In the genomic region with DNA sequence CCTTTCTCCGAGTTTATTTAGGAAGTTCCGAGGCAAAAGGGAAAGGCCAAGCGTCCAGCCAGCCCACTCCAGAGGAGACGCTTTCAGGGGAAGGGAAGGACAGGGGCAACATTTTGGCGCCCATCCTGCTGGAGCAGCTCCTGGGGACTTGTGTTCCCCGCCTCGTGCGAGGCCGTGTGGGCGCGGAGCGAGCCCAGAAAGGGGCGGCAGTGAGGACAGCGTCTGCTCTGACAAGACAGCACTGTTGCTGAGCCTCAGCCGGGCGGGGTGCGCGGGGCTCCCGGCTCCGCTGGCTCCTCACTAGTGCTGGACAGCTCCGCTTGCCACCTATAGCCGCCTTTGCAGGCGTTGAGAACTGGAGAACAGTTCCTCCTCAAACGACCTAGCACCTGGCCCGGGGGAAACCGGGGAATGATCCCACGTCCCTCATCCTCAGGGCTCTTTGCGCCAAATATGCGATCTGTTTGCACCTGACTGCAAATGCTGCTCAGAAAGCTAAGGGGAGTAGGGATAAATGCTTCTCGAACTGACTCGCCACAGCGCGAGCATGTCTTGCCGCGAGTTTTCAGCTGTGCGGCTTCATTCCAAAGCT, we compare ENCODE assay signal across 8 cellular contexts. TPM values are rescaled to one million over a fixed set of nuclear protein-coding genes. Genes with fewer than 3 reads are reported as not detected.
A peak's percentile ranks its signal among the peaks of the same experiment; 100 is the strongest.
DNase-seq lines count a peak whose midpoint lies in the region; ATAC-seq and TF ChIP-seq lines count a peak whose summit lies in the region.

No MANE protein-coding gene starts in this region.

- H3K27me3 Mint-ChIP-seq in HFFc6 (ENCODE audit: insufficient read depth) (peaks cover 11% of the 10 kb centered on the region), WTC11 (ENCODE audit: low read depth) (peaks cover 51% of the 10 kb centered on the region)

- intact Hi-C loops in aorta (cut with DNase I) = no loop called here

- H3K4me3 ChIP-seq in muscle layer of duodenum (ENCODE audit: low read depth in 1 of 2, low read length in 2 of 2) (peak overlapping the region; percentile 37 to 66), aorta (ENCODE audit: low read length in 2 of 2) (no peak overlapping the region)

- WGBS in aorta, 2 donors = 0 to 1% methylated on average over 35 to 36 of the region's 36 CpGs

- H3K4me1 ChIP-seq in muscle layer of duodenum (ENCODE audit: control insufficient read depth in 1 of 2, insufficient read depth in 2 of 2, low read length in 2 of 2) (peaks cover 0 to 20% of the 10 kb centered on the region in 2 donors), aorta (ENCODE audit: control insufficient read depth in 1 of 2, insufficient read depth in 2 of 2, low read length in 2 of 2) (no peaks in the 10 kb centered on the region)

- H3K27ac ChIP-seq in muscle layer of duodenum (ENCODE audit: low read length) (no peak overlapping the region), aorta (ENCODE audit: low read depth in 1 of 2, low read length in 2 of 2) (no peak overlapping the region)

- ATAC-seq in WTC11 (peak; percentile 72), aorta (ENCODE audit: low FRiP score) (peak; percentile 88), HG02970 (IDR thresholded peaks at IDR 0.05; ENCODE audit: low FRiP score, unreplicated experiment) (no peak), HG02763 (IDR thresholded peaks at IDR 0.05; ENCODE audit: unreplicated experiment) (no peak)

- peak overlapping the region; percentile 56; the same call in 1 of the 2 replicates for H3K4me3 Mint-ChIP-seq in HFFc6
- peak overlapping the region; percentile 81 for H3K4me3 Mint-ChIP-seq in WTC11

- DNase-seq in AG20443 (ENCODE audit: low spot score) (peak; percentile 86), HFFc6 (peak; percentile 21), WTC11 (ENCODE audit: low spot score) (peak; percentile 87), fibroblast of peridontal ligament (ENCODE audit: extremely low read depth) (peak; percentile 69), aorta (peak; percentile 71 to 80)

- H3K27me3 ChIP-seq in muscle layer of duodenum (ENCODE audit: low read depth, low read length) (peaks cover 19% of the 10 kb centered on the region), aorta (ENCODE audit: control insufficient read depth in 1 of 2, insufficient read depth in 2 of 2, low read length in 1 of 2) (no peaks in the 10 kb centered on the region)

- H3K27ac Mint-ChIP-seq in HFFc6 (no peak overlapping the region), WTC11 (no peak overlapping the region)

- POLR2A ChIA-PET in WTC11 (lab: Charles Lee) = interaction anchor here (1.2 kb wide), 1 partner anchor 9 kb away, joined by 3 read pairs; no protein-coding TSS in a partner anchor

- H3K9me3 ChIP-seq in muscle layer of duodenum (ENCODE audit: control insufficient read depth in 1 of 2, low read length in 2 of 2) (no peaks in the 10 kb centered on the region), aorta (ENCODE audit: control insufficient read depth, low read length) (no peaks in the 10 kb centered on the region)

- H3K4me1 Mint-ChIP-seq in HFFc6 (ENCODE audit: low read depth) (no peaks in the 10 kb centered on the region), WTC11 (peaks cover 12% of the 10 kb centered on the region)

- CTCF ChIA-PET in WTC11 (lab: Charles Lee) = interaction anchor here (0.9 to 3.0 kb wide), 5 partner anchors 9 to 304 kb away, joined by 3 to 12 read pairs (median 4); no protein-coding TSS in a partner anchor

- TF ChIP-seq CTCF in HFFc6 (IDR thresholded peaks at IDR 0.05) (no peak), WTC11 (IDR thresholded peaks at IDR 0.05) (no peak)

- H3K9me3 Mint-ChIP-seq in HFFc6 (no peaks in the 10 kb centered on the region), WTC11 (no peaks in the 10 kb centered on the region)

- H3K36me3 Mint-ChIP-seq in HFFc6 (ENCODE audit: low read depth) (no peaks in the 10 kb centered on the region), WTC11 (no peaks in the 10 kb centered on the region)

- H3K36me3 ChIP-seq in muscle layer of duodenum (ENCODE audit: control insufficient read depth in 1 of 2, insufficient read depth in 2 of 2, low read length in 2 of 2) (no peaks in the 10 kb centered on the region), aorta (ENCODE audit: control insufficient read depth in 1 of 2, insufficient read depth in 2 of 2, low read length in 1 of 2) (no peaks in the 10 kb centered on the region)

TF ChIP-seq in WTC11, 78 proteins besides CTCF, POLR2A, EP300 and RAD21 (continues in another document):
- no peak; the same call in 1 of the 2 replicates for TF ChIP-seq SMAD4 (CRISPR knock-in tag; IDR thresholded peaks at IDR 0.05)
- TF ChIP-seq, protein P1, sequence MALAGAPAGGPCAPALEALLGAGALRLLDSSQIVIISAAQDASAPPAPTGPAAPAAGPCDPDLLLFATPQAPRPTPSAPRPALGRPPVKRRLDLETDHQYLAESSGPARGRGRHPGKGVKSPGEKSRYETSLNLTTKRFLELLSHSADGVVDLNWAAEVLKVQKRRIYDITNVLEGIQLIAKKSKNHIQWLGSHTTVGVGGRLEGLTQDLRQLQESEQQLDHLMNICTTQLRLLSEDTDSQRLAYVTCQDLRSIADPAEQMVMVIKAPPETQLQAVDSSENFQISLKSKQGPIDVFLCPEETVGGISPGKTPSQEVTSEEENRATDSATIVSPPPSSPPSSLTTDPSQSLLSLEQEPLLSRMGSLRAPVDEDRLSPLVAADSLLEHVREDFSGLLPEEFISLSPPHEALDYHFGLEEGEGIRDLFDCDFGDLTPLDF (CRISPR knock-in tag; IDR thresholded peaks at IDR 0.05) = 0 out of 2 replicates have a peak, but pooled peaks have one; percentile 63
- TF ChIP-seq, protein P2, sequence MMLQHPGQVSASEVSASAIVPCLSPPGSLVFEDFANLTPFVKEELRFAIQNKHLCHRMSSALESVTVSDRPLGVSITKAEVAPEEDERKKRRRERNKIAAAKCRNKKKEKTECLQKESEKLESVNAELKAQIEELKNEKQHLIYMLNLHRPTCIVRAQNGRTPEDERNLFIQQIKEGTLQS (CRISPR knock-in tag; conservative IDR thresholded peaks at IDR 0.05) = no peak
- no peak for TF ChIP-seq ESRRA (CRISPR knock-in tag; IDR thresholded peaks at IDR 0.05; ENCODE audit: borderline replicate concordance)
- TF ChIP-seq TEAD1 (CRISPR knock-in tag; IDR thresholded peaks at IDR 0.05) = peak; percentile 82; the same call in 1 of the 2 replicates
- TF ChIP-seq, protein P3, sequence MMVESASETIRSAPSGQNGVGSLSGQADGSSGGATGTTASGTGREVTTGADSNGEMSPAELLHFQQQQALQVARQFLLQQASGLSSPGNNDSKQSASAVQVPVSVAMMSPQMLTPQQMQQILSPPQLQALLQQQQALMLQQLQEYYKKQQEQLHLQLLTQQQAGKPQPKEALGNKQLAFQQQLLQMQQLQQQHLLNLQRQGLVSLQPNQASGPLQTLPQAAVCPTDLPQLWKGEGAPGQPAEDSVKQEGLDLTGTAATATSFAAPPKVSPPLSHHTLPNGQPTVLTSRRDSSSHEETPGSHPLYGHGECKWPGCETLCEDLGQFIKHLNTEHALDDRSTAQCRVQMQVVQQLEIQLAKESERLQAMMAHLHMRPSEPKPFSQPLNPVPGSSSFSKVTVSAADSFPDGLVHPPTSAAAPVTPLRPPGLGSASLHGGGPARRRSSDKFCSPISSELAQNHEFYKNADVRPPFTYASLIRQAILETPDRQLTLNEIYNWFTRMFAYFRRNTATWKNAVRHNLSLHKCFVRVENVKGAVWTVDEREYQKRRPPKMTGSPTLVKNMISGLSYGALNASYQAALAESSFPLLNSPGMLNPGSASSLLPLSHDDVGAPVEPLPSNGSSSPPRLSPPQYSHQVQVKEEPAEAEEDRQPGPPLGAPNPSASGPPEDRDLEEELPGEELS (CRISPR knock-in tag; IDR thresholded peaks at IDR 0.05) = no peak
- peak; percentile 31; the same call in 1 of the 2 replicates for TF ChIP-seq ZNF121 (CRISPR knock-in tag; IDR thresholded peaks at IDR 0.05)
- peak; percentile 26; the same call in 1 of the 2 replicates for TF ChIP-seq SMAD3 (CRISPR knock-in tag; IDR thresholded peaks at IDR 0.05; ENCODE audit: borderline replicate concordance)
- TF ChIP-seq, protein P4, sequence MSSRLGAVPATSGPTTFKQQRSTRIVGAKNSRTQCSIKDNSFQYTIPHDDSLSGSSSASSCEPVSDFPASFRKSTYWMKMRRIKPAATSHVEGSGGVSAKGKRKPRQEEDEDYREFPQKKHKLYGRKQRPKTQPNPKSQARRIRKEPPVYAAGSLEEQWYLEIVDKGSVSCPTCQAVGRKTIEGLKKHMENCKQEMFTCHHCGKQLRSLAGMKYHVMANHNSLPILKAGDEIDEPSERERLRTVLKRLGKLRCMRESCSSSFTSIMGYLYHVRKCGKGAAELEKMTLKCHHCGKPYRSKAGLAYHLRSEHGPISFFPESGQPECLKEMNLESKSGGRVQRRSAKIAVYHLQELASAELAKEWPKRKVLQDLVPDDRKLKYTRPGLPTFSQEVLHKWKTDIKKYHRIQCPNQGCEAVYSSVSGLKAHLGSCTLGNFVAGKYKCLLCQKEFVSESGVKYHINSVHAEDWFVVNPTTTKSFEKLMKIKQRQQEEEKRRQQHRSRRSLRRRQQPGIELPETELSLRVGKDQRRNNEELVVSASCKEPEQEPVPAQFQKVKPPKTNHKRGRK (CRISPR knock-in tag; IDR thresholded peaks at IDR 0.05; ENCODE audit: borderline replicate concordance) = no peak
- no peak for TF ChIP-seq EMX1 (CRISPR knock-in tag; IDR thresholded peaks at IDR 0.05)

RNA-seq across cellular contexts. Expression of a gene that starts 0.7 kb away (rescaled TPM):
- total RNA-seq in HFFc6 (2021; fragmentation: NEBNext Ultra II Directional; extraction: Animal tissue kit (Norgen Biotek cat#: 25700)) = under 1 TPM in 5 of 6 experiments, not detected in 1; 0.05 to 0.21 (median 0.10) TPM
- total RNA-seq in WTC11 (2021) (0.71 to 0.90 TPM (median 0.76 TPM) in 3 replicates), aorta (10 to 100 TPM in 1 of 2 donors, 1 to 10 TPM in 1; 7.5 to 37.9 TPM)
- 1 to 10 TPM in 1 of 2 donors, under 1 TPM in 1; 0.75 to 1.2 TPM for polyA plus RNA-seq in aorta

Comparison
In these comparisons a context has a peak if more than half of its experiments do, and no peak if none do; other contexts are left out.
1. DNase-seq: peak in every context shown above with its lines; median percentile 87 in WTC11; 86 in AG20443; 76 in aorta; 69 in fibroblast of peridontal ligament; 21 in HFFc6.
2. ATAC-seq: peak in WTC11 (single experiment) and aorta (single experiment); none in HG02970 (single experiment) and HG02763 (single experiment).
3. H3K4me3 ChIP-seq: peak in muscle layer of duodenum (2 of 2); none in aorta (0 of 2).